17 cellular contexts compared by ENCODE assay signal in genomic region chr19:9189538-9189937, GRCh38. TPM values are rescaled to one million over a fixed set of nuclear protein-coding genes. Genes with fewer than 3 reads are reported as not detected.
DNase-seq lines count a peak whose midpoint lies in the region; ATAC-seq and TF ChIP-seq lines count a peak whose summit lies in the region.
"Had no signal": no experiment of that assay in that cellular context is flagged by ENCODE, and none has a peak within 500 bp of the region (broad histone marks: within the 10 kb centered on the region; RNA-seq: fewer than 3 reads in every experiment).

No MANE protein-coding gene starts in this region.

- no peaks in the 10 kb centered on the region for H3K4me1 Mint-ChIP-seq in activated CD8-positive, alpha-beta memory T cell treated with anti-CD3 and anti-CD28 coated beads, Interleukin-2, amount 10 ng/mL, durations not matched to agents 7 days and 5 days
- H3K4me1 Mint-ChIP-seq in endodermal cell (peaks cover 4% of the 10 kb centered on the region), neural progenitor cell (no peaks in the 10 kb centered on the region)
- H3K4me1 Mint-ChIP-seq: CD4-positive, CD25-positive, alpha-beta regulatory T cell; GM23338 had no signal

- peaks cover 50% of the 10 kb centered on the region for H3K9me3 ChIP-seq in endodermal cell (ENCODE audit: control insufficient read depth, low read length)
- no peaks in the 10 kb centered on the region for H3K9me3 ChIP-seq in neural progenitor cell (ENCODE audit: low read depth)
- H3K9me3 ChIP-seq: HAP-1 had no signal

- WGBS in endodermal cell (ENCODE audit: insufficient coverage in 1 of 2, insufficient read length in 1 of 2), 2 experiments: 64 to 67% methylated on average over 5 to 7 of the region's 7 CpGs

- peaks cover 7% of the 10 kb centered on the region for H3K27me3 Mint-ChIP-seq in activated CD8-positive, alpha-beta memory T cell treated with anti-CD3 and anti-CD28 coated beads, Interleukin-2, amount 10 ng/mL, durations not matched to agents 7 days and 5 days
- H3K27me3 Mint-ChIP-seq in endodermal cell (ENCODE audit: insufficient read depth) (no peaks in the 10 kb centered on the region), neural progenitor cell (ENCODE audit: insufficient read depth, low read depth) (peaks cover 5% of the 10 kb centered on the region)

- CTCF ChIA-PET in activated CD8-positive, alpha-beta memory T cell treated with anti-CD3 and anti-CD28 coated beads, Interleukin-2, amount 10 ng/mL, durations not matched to agents 7 days and 5 days (lab: Charles Lee): interaction anchor here (1.5 kb wide), 1 partner anchor 16 kb away, joined by 3 read pairs; no protein-coding TSS in a partner anchor

- H3K4me2 ChIP-seq in neural progenitor cell: no peak overlapping the region
- H3K4me2 ChIP-seq: BLaER1 treated with 17β-estradiol and CSF1 and Interleukin-3, amounts not matched to agents 10 nM and 100 nM; GM23338 had no signal

- H3F3A ChIP-seq in neural progenitor cell (ENCODE audit: low read depth): no peaks in the 10 kb centered on the region

- H3K4me3 ChIP-seq in endodermal cell (ENCODE audit: low read length) (no peak overlapping the region), neural progenitor cell (no peak overlapping the region)
- H3K4me3 ChIP-seq: BLaER1 treated with 17β-estradiol and CSF1 and Interleukin-3, amounts not matched to agents 10 nM and 100 nM; GM12878; GM23338; HAP-1 had no signal

- no peaks in the 10 kb centered on the region for H3K4me1 ChIP-seq in endodermal cell (ENCODE audit: control insufficient read depth, insufficient read depth, low read length)
- no peaks in the 10 kb centered on the region for H3K4me1 ChIP-seq in neural progenitor cell
- H3K4me1 ChIP-seq: BLaER1 treated with 17β-estradiol and CSF1 and Interleukin-3, amounts not matched to agents 10 nM and 100 nM; HAP-1 had no signal

- no peaks in the 10 kb centered on the region for H3K36me3 ChIP-seq in endodermal cell (ENCODE audit: control insufficient read depth, insufficient read depth, low read length)
- H3K36me3 ChIP-seq in neural progenitor cell: no peaks in the 10 kb centered on the region
- H3K36me3 ChIP-seq: BLaER1 treated with 17β-estradiol and CSF1 and Interleukin-3, amounts not matched to agents 10 nM and 100 nM; HAP-1 had no signal

- H3K27ac Mint-ChIP-seq in activated CD8-positive, alpha-beta memory T cell treated with anti-CD3 and anti-CD28 coated beads, Interleukin-2, amount 10 ng/mL, durations not matched to agents 7 days and 5 days: no peak overlapping the region
- H3K27ac Mint-ChIP-seq in endodermal cell: no peak overlapping the region
- no peak overlapping the region for H3K27ac Mint-ChIP-seq in neural progenitor cell
- H3K27ac Mint-ChIP-seq: GM23338 had no signal

- H3K4me3 Mint-ChIP-seq in activated CD8-positive, alpha-beta memory T cell treated with anti-CD3 and anti-CD28 coated beads, Interleukin-2, amount 10 ng/mL, durations not matched to agents 7 days and 5 days: no peak overlapping the region
- no peak overlapping the region for H3K4me3 Mint-ChIP-seq in endodermal cell
- H3K4me3 Mint-ChIP-seq in neural progenitor cell: no peak overlapping the region
- H3K4me3 Mint-ChIP-seq: CD4-positive, CD25-positive, alpha-beta regulatory T cell; GM23338 had no signal

- H3K36me3 Mint-ChIP-seq in activated CD8-positive, alpha-beta memory T cell treated with anti-CD3 and anti-CD28 coated beads, Interleukin-2, amount 10 ng/mL, durations not matched to agents 7 days and 5 days: no peaks in the 10 kb centered on the region
- H3K36me3 Mint-ChIP-seq in endodermal cell (ENCODE audit: low read depth) (peaks cover 9% of the 10 kb centered on the region), neural progenitor cell (peaks cover 7% of the 10 kb centered on the region)
- H3K36me3 Mint-ChIP-seq: CD4-positive, CD25-positive, alpha-beta regulatory T cell had no signal

- no peak for TF ChIP-seq CTCF in endodermal cell (conservative IDR thresholded peaks at IDR 0.05)
- no peak for TF ChIP-seq CTCF in neural progenitor cell (IDR thresholded peaks at IDR 0.05)

- no peaks in the 10 kb centered on the region for H4K20me1 ChIP-seq in neural progenitor cell (ENCODE audit: low read depth)
- H4K20me1 ChIP-seq: BLaER1 treated with 17β-estradiol and CSF1 and Interleukin-3, amounts not matched to agents 10 nM and 100 nM had no signal

- H3K79me2 ChIP-seq in neural progenitor cell (ENCODE audit: low read depth): no peaks in the 10 kb centered on the region

- H3K9me3 Mint-ChIP-seq in activated CD8-positive, alpha-beta memory T cell treated with anti-CD3 and anti-CD28 coated beads, Interleukin-2, amount 10 ng/mL, durations not matched to agents 7 days and 5 days (ENCODE audit: low read depth): peaks cover 9% of the 10 kb centered on the region
- H3K9me3 Mint-ChIP-seq in endodermal cell: peaks cover 42% of the 10 kb centered on the region
- H3K9me3 Mint-ChIP-seq in neural progenitor cell: peaks cover 23% of the 10 kb centered on the region

- peak; percentile 3 for DNase-seq in activated CD8-positive, alpha-beta memory T cell treated with anti-CD3 and anti-CD28 coated beads, Interleukin-2, amount 10 ng/mL, durations not matched to agents 7 days and 5 days
- no peak for DNase-seq in activated CD8-positive, alpha-beta memory T cell treated with anti-CD3 and anti-CD28 coated beads for 24 hours
- DNase-seq in endodermal cell (peak; percentile 75), neural progenitor cell (ENCODE audit: low spot score) (peak; percentile 12), NCI-H1105 (lab: John Stamatoyannopoulos, UW) (no peak)
- DNase-seq: ACHN; CD4-positive, CD25-positive, alpha-beta regulatory T cell; DMS79 had no signal

- no peak overlapping the region for H3K27ac ChIP-seq in endodermal cell (ENCODE audit: low read depth, low read length)
- H3K27ac ChIP-seq in neural progenitor cell: no peak overlapping the region
- H3K27ac ChIP-seq: BLaER1 treated with 17β-estradiol and CSF1 and Interleukin-3, amounts not matched to agents 10 nM and 100 nM had no signal

- ATAC-seq in activated CD8-positive, alpha-beta memory T cell treated with anti-CD3 and anti-CD28 coated beads, Interleukin-2, amount 10 ng/mL, durations not matched to agents 7 days and 5 days: no peak
- ATAC-seq in SK-N-SH treated with all-trans-retinoic acid at 6 μM for 48 hours: no peak
- ATAC-seq in activated CD4-positive, CD25-positive, alpha-beta regulatory T cell treated with anti-CD3 and anti-CD28 coated beads, Interleukin-2, amount 50 U/mL, for 24 hours: no peak
- ATAC-seq: GM12878, GM23338 had no signal

- no peaks in the 10 kb centered on the region for H3K27me3 ChIP-seq in endodermal cell (ENCODE audit: control insufficient read depth, insufficient read depth, low read length, poor library complexity, severe bottlenecking)
- H3K27me3 ChIP-seq in neural progenitor cell: no peaks in the 10 kb centered on the region
- H3K27me3 ChIP-seq: BLaER1 treated with 17β-estradiol and CSF1 and Interleukin-3, amounts not matched to agents 10 nM and 100 nM had no signal

- H3K9ac ChIP-seq in endodermal cell (ENCODE audit: extremely low read depth, low read length, poor library complexity, severe bottlenecking) (no peak overlapping the region), neural progenitor cell (no peak overlapping the region)
- H3K9ac ChIP-seq: BLaER1 treated with 17β-estradiol and CSF1 and Interleukin-3, amounts not matched to agents 10 nM and 100 nM had no signal

- peak overlapping the region; percentile 80 for H2AFZ ChIP-seq in neural progenitor cell (replicated peaks)
- H2AFZ ChIP-seq: GM23338 had no signal

TF ChIP-seq in SK-N-SH treated with all-trans-retinoic acid at 6 μM for 48 hours, 23 proteins besides CTCF, POLR2A, EP300 and RAD21 (continues in another document):
- no peak for TF ChIP-seq ZNF565 (CRISPR knock-in tag; conservative IDR thresholded peaks at IDR 0.05; ENCODE audit: low read depth)
- TF ChIP-seq ESRRG (CRISPR knock-in tag; IDR thresholded peaks at IDR 0.05): no peak
- no peak for TF ChIP-seq ZFP30 (CRISPR knock-in tag; IDR thresholded peaks at IDR 0.05)
- no peak for TF ChIP-seq CSRNP3 (CRISPR knock-in tag; IDR thresholded peaks at IDR 0.05)

RNA-seq across cellular contexts. Expression of gene OR7D2, which starts 10.8 kb away (rescaled TPM):
- total RNA-seq in activated CD8-positive, alpha-beta memory T cell treated with anti-CD3 and anti-CD28 coated beads, Interleukin-2, amount 10 ng/mL, durations not matched to agents 7 days and 5 days: not detected
- total RNA-seq in endodermal cell (under 1 TPM; 0.31 to 0.40 TPM), neural progenitor cell (ENCODE audit: low replicate concordance) (1.4 and 1.5 TPM in 2 replicates)
- polyA plus RNA-seq in endodermal cell (2013, experiment 1 of 2): 0.14 TPM
- polyA plus RNA-seq in endodermal cell (2013, experiment 2 of 2): not detected
- total RNA-seq: A172; CD4-positive, CD25-positive, alpha-beta regulatory T cell; G401; GM12878; GM23338; HT-29 had no signal
- polyA plus RNA-seq: CD4-positive, CD25-positive, alpha-beta regulatory T cell; GM23338 had no signal

RNA-seq across cellular contexts. Expression of gene OR7D4, which starts 29.9 kb away (rescaled TPM):
- total RNA-seq in activated CD8-positive, alpha-beta memory T cell treated with anti-CD3 and anti-CD28 coated beads, Interleukin-2, amount 10 ng/mL, durations not matched to agents 7 days and 5 days: not detected
- total RNA-seq in endodermal cell (not detected), neural progenitor cell (ENCODE audit: low replicate concordance) (not detected in 2 replicates)
- polyA plus RNA-seq in endodermal cell (2013, experiment 1 of 2): not detected
- not detected for polyA plus RNA-seq in endodermal cell (2013, experiment 2 of 2)
- total RNA-seq: A172; CD4-positive, CD25-positive, alpha-beta regulatory T cell; G401; GM12878; GM23338; HT-29 had no signal
- polyA plus RNA-seq: CD4-positive, CD25-positive, alpha-beta regulatory T cell; GM12878; GM23338 had no signal

RNA-seq across cellular contexts. Expression of gene ZNF317, which starts 49.3 kb away (rescaled TPM):
- total RNA-seq in activated CD8-positive, alpha-beta memory T cell treated with anti-CD3 and anti-CD28 coated beads, Interleukin-2, amount 10 ng/mL, durations not matched to agents 7 days and 5 days: 10 to 100 TPM; 36.8 to 44.5 TPM
- 10 to 100 TPM; 36.7 to 40.1 TPM for total RNA-seq in endodermal cell
- 33.1 TPM for polyA plus RNA-seq in endodermal cell (2013, experiment 1 of 2)
- 35.3 TPM for polyA plus RNA-seq in endodermal cell (2013, experiment 2 of 2)
- 19.6 and 23.0 TPM in 2 replicates for total RNA-seq in neural progenitor cell (ENCODE audit: low replicate concordance)

Comparison
In these comparisons a context has a peak if more than half of its experiments do, and no peak if none do; other contexts are left out.
1. DNase-seq: peak in activated CD8-positive, alpha-beta memory T cell treated with anti-CD3 and anti-CD28 coated beads, Interleukin-2, amount 10 ng/mL, durations not matched to agents 7 days and 5 days (single experiment), endodermal cell (single experiment) and neural progenitor cell (single experiment); none in activated CD8-positive, alpha-beta memory T cell treated with anti-CD3 and anti-CD28 coated beads for 24 hours (single experiment) and NCI-H1105 (single experiment).